ENCODE assay signal across 32 cellular contexts in the genomic region with DNA sequence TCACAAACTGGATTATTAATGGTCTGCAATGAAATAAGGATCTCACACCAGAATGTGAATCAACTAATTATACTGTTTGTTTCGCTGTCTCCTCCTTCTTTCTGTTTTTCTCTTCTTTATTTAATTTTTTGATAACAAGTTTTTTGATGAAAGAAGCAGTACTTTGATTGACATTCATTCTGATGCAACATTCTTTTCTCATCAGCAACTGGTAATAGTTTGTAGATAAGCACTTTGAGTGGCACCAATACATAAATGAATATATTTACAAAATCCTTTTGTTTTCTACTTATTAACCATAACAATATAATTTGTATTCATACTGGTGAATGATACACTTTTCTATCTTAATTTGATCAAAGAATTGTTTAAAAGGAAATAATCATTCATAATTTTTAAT.
"Had no signal": no experiment of that assay in that cellular context is flagged by ENCODE, and none has a peak within 500 bp of the region (broad histone marks: within the 10 kb centered on the region; RNA-seq: fewer than 3 reads in every experiment).

No MANE protein-coding gene starts in this region.

- H3K4me3 ChIP-seq: ascending aorta, breast epithelium, cardiac muscle cell, coronary artery, dorsolateral prefrontal cortex, esophagus muscularis mucosa, gastroesophageal sphincter had no signal

- H3K4me1 ChIP-seq: ascending aorta, breast epithelium, esophagus muscularis mucosa, foreskin keratinocyte, gastroesophageal sphincter had no signal

- H3K27ac Mint-ChIP-seq: activated CD4-positive, alpha-beta memory T cell treated with anti-CD3 and anti-CD28 coated beads, Interleukin-2, amount 10 ng/mL, durations not matched to agents 7 days and 5 days; activated CD4-positive, alpha-beta T cell treated with anti-CD3 and anti-CD28 coated beads, Interleukin-2, amount 10 ng/mL, durations not matched to agents 7 days and 5 days; activated naive CD4-positive, alpha-beta T cell treated with anti-CD3 and anti-CD28 coated beads, Interleukin-2, amount 10 ng/mL, durations not matched to agents 7 days and 5 days; activated naive CD4-positive, alpha-beta T cell treated with anti-CD3 and anti-CD28 coated beads, Interleukin-2, amount 50 U/mL, for 72 hours; activated naive CD8-positive, alpha-beta T cell treated with anti-CD3 and anti-CD28 coated beads, Interleukin-2, amount 10 ng/mL, durations not matched to agents 7 days and 5 days; activated T-cell treated with anti-CD3 and anti-CD28 coated beads, Interleukin-2, amount 50 U/mL, for 24 hours; activated T-cell treated with anti-CD3 and anti-CD28 coated beads, Interleukin-2, amount 50 U/mL, for 72 hours; dendritic cell treated with granulocyte-macrophage colony-stimulating factor and Interleukin-4, amounts not matched to agents 40 ng/mL and 50 ng/mL, for 4 days; endodermal cell; WTC11 had no signal

- H3K27ac ChIP-seq: ascending aorta, breast epithelium, cardiac muscle cell, coronary artery, dorsolateral prefrontal cortex, esophagus muscularis mucosa, foreskin keratinocyte, gastroesophageal sphincter, VCaP had no signal

- H3K9me3 Mint-ChIP-seq: activated CD4-positive, alpha-beta memory T cell treated with anti-CD3 and anti-CD28 coated beads, Interleukin-2, amount 10 ng/mL, durations not matched to agents 7 days and 5 days; activated CD4-positive, alpha-beta T cell treated with anti-CD3 and anti-CD28 coated beads, Interleukin-2, amount 10 ng/mL, durations not matched to agents 7 days and 5 days; activated naive CD4-positive, alpha-beta T cell treated with anti-CD3 and anti-CD28 coated beads, Interleukin-2, amount 10 ng/mL, durations not matched to agents 7 days and 5 days; activated naive CD4-positive, alpha-beta T cell treated with anti-CD3 and anti-CD28 coated beads, Interleukin-2, amount 50 U/mL, for 72 hours; activated naive CD8-positive, alpha-beta T cell treated with anti-CD3 and anti-CD28 coated beads, Interleukin-2, amount 10 ng/mL, durations not matched to agents 7 days and 5 days; activated T-cell treated with anti-CD3 and anti-CD28 coated beads, Interleukin-2, amount 50 U/mL, for 24 hours; activated T-cell treated with anti-CD3 and anti-CD28 coated beads, Interleukin-2, amount 50 U/mL, for 72 hours; brain; dendritic cell treated with granulocyte-macrophage colony-stimulating factor and Interleukin-4, amounts not matched to agents 40 ng/mL and 50 ng/mL, for 4 days; endodermal cell; WTC11 had no signal

- H3K4me1 Mint-ChIP-seq: activated naive CD4-positive, alpha-beta T cell treated with anti-CD3 and anti-CD28 coated beads, Interleukin-2, amount 10 ng/mL, durations not matched to agents 7 days and 5 days; activated naive CD8-positive, alpha-beta T cell treated with anti-CD3 and anti-CD28 coated beads, Interleukin-2, amount 10 ng/mL, durations not matched to agents 7 days and 5 days; brain; endodermal cell; WTC11 had no signal

- H3K9me3 ChIP-seq: ascending aorta, breast epithelium, esophagus muscularis mucosa, gastroesophageal sphincter had no signal

- H3K27me3 Mint-ChIP-seq: activated CD4-positive, alpha-beta memory T cell treated with anti-CD3 and anti-CD28 coated beads, Interleukin-2, amount 10 ng/mL, durations not matched to agents 7 days and 5 days; activated CD4-positive, alpha-beta T cell treated with anti-CD3 and anti-CD28 coated beads, Interleukin-2, amount 10 ng/mL, durations not matched to agents 7 days and 5 days; activated naive CD4-positive, alpha-beta T cell treated with anti-CD3 and anti-CD28 coated beads, Interleukin-2, amount 10 ng/mL, durations not matched to agents 7 days and 5 days; activated naive CD8-positive, alpha-beta T cell treated with anti-CD3 and anti-CD28 coated beads, Interleukin-2, amount 10 ng/mL, durations not matched to agents 7 days and 5 days; activated T-cell treated with anti-CD3 and anti-CD28 coated beads, Interleukin-2, amount 50 U/mL, for 24 hours; brain; dendritic cell treated with granulocyte-macrophage colony-stimulating factor and Interleukin-4, amounts not matched to agents 40 ng/mL and 50 ng/mL, for 4 days had no signal

- H3K36me3 Mint-ChIP-seq: activated naive CD4-positive, alpha-beta T cell treated with anti-CD3 and anti-CD28 coated beads, Interleukin-2, amount 10 ng/mL, durations not matched to agents 7 days and 5 days had no signal

- DNase-seq: activated CD4-positive, alpha-beta memory T cell treated with anti-CD3 and anti-CD28 coated beads, Interleukin-2, amount 10 ng/mL, durations not matched to agents 7 days and 5 days; activated CD4-positive, alpha-beta T cell treated with anti-CD3 and anti-CD28 coated beads for 1 hour; activated CD4-positive, alpha-beta T cell treated with anti-CD3 and anti-CD28 coated beads for 4 hours; activated CD4-positive, alpha-beta T cell treated with anti-CD3 and anti-CD28 coated beads, Interleukin-2, amount 10 ng/mL, durations not matched to agents 7 days and 5 days; activated CD4-positive, alpha-beta T cell treated with anti-CD3 and anti-CD28 coated beads, Interleukin-2, amount 50 U/mL, for 4 hours; activated CD8-positive, alpha-beta memory T cell treated with anti-CD3 and anti-CD28 coated beads, Interleukin-2, amount 50 U/mL, for 48 hours; activated gamma-delta T cell; activated naive CD4-positive, alpha-beta T cell; activated naive CD4-positive, alpha-beta T cell treated with anti-CD3 and anti-CD28 coated beads, Interleukin-2, amount 10 ng/mL, durations not matched to agents 7 days and 5 days; activated naive CD8-positive, alpha-beta T cell treated with anti-CD3 and anti-CD28 coated beads, Interleukin-2, amount 10 ng/mL, durations not matched to agents 7 days and 5 days; activated T-cell treated with anti-CD3 and anti-CD28 coated beads for 4 hours; activated T-cell treated with anti-CD3 and anti-CD28 coated beads, Interleukin-2, amount 50 U/mL, for 24 hours; activated T-cell treated with anti-CD3 and anti-CD28 coated beads, Interleukin-2, amount 50 U/mL, for 72 hours; central memory CD4-positive, alpha-beta T cell; cerebellar nuclear complex; dorsolateral prefrontal cortex; effector memory CD4-positive, alpha-beta T cell; endodermal cell; foreskin keratinocyte; head of caudate nucleus; T-helper 1 cell had no signal

- H3K4me3 Mint-ChIP-seq: activated CD4-positive, alpha-beta memory T cell treated with anti-CD3 and anti-CD28 coated beads, Interleukin-2, amount 10 ng/mL, durations not matched to agents 7 days and 5 days; activated CD4-positive, alpha-beta T cell treated with anti-CD3 and anti-CD28 coated beads, Interleukin-2, amount 10 ng/mL, durations not matched to agents 7 days and 5 days; activated naive CD4-positive, alpha-beta T cell treated with anti-CD3 and anti-CD28 coated beads, Interleukin-2, amount 10 ng/mL, durations not matched to agents 7 days and 5 days; activated naive CD8-positive, alpha-beta T cell treated with anti-CD3 and anti-CD28 coated beads, Interleukin-2, amount 10 ng/mL, durations not matched to agents 7 days and 5 days; activated T-cell treated with anti-CD3 and anti-CD28 coated beads, Interleukin-2, amount 50 U/mL, for 24 hours; activated T-cell treated with anti-CD3 and anti-CD28 coated beads, Interleukin-2, amount 50 U/mL, for 72 hours; brain; dendritic cell treated with granulocyte-macrophage colony-stimulating factor and Interleukin-4, amounts not matched to agents 40 ng/mL and 50 ng/mL, for 4 days; endodermal cell; WTC11 had no signal

- ATAC-seq: activated naive CD4-positive, alpha-beta T cell treated with anti-CD3 and anti-CD28 coated beads, Interleukin-2, amount 50 U/mL, for 72 hours; activated T-cell treated with anti-CD3 and anti-CD28 coated beads, Interleukin-2, amount 50 U/mL, for 72 hours; foreskin keratinocyte; gastroesophageal sphincter; WTC11 had no signal
